In the genomic region with DNA sequence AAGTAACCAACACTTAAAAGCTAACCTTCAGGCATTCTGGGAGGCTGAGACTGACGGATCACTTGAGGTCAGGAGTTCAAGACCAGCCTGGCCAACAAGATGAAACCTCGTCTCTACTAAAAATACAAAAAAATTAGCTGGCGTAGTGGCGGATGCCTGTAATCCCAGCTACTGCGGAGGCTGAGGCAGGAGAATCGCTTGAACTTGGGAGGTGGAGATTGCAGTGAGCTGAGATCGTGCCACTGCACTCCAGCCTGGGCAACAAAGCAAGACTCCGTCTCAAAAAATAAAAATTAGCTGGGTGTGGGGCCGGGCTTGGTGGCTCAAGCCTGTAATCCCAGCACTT, we compare ENCODE assay signal across 8 cellular contexts. TPM values are rescaled to one million over a fixed set of nuclear protein-coding genes. Genes with fewer than 3 reads are reported as not detected.
A peak's percentile ranks its signal among the peaks of the same experiment; 100 is the strongest.
DNase-seq lines count a peak whose midpoint lies in the region; ATAC-seq, FAIRE-seq and TF ChIP-seq lines count a peak whose summit lies in the region.
"Not testable (repeated sequence)": the region's sequence is repeated elsewhere in the genome, so short reads cannot be mapped to it uniquely, and the experiment has no call there.

No MANE protein-coding gene starts in this region.

- POLR2A ChIA-PET in A549 (lab: Yijun Ruan, JAX) (interaction anchor here (0.6 kb wide), 1 partner anchor 10 kb away, joined by 3 read pairs; no protein-coding TSS in a partner anchor), HEK293 (lab: Yijun Ruan, JAX) (interaction anchor here (0.6 to 1.6 kb wide), 5 partner anchors 9 to 1197 kb away, joined by 3 to 5 read pairs (median 3); no protein-coding TSS in a partner anchor)

- not testable (repeated sequence) for TF ChIP-seq EP300 in A549 (IDR thresholded peaks at IDR 0.05)

- not testable (repeated sequence) for FAIRE-seq in A549 (lab: Jason Lieb, UNC)

- peak overlapping the region; percentile 91 for H3K27ac Mint-ChIP-seq in T-helper 1 cell treated with Interleukin-12 subunit alpha and Interleukin-12 subunit beta and Interleukin-4 antibody, amounts not matched to agents 30 μg/mL and 1 μg/mL, for 36 hours
- peak overlapping the region; percentile 94 for H3K27ac Mint-ChIP-seq in activated naive CD4-positive, alpha-beta T cell treated with anti-CD3 and anti-CD28 coated beads, Interleukin-2, amount 50 U/mL, for 24 hours
- H3K27ac Mint-ChIP-seq in effector memory CD8-positive, alpha-beta T cell, result peak overlapping the region; percentile 78 to 96
- peak overlapping the region; percentile 87 to 92 for H3K27ac Mint-ChIP-seq in natural killer cell treated with Interleukin-12 subunit alpha and Interleukin-12 subunit beta and Interleukin-15 and Interleukin-18, amount 100 ng/mL, for 72 hours
- peak overlapping the region; percentile 92 for H3K27ac Mint-ChIP-seq in stimulated activated effector memory CD8-positive, alpha-beta T cell treated with anti-CD3 and anti-CD28 coated beads, Interleukin-12 subunit alpha, Interleukin-12 subunit beta, amount 100 ng/mL, for 72 hours

- not testable (repeated sequence) for TF ChIP-seq RAD21 in A549 (conservative IDR thresholded peaks at IDR 0.05 in 1 of 2, IDR thresholded peaks at IDR 0.05 in 1 of 2)

- H3K4me2 ChIP-seq in A549, result peak overlapping the region; percentile 96

- not testable (repeated sequence) for TF ChIP-seq CTCF in A549 (IDR thresholded peaks at IDR 0.05); HEK293 (tag by site-specific recombination; IDR thresholded peaks at IDR 0.05)

- peak overlapping the region; percentile 91 for H3K4me3 Mint-ChIP-seq in T-helper 1 cell treated with Interleukin-12 subunit alpha and Interleukin-12 subunit beta and Interleukin-4 antibody, amounts not matched to agents 30 μg/mL and 1 μg/mL, for 36 hours
- H3K4me3 Mint-ChIP-seq in activated naive CD4-positive, alpha-beta T cell treated with anti-CD3 and anti-CD28 coated beads, Interleukin-2, amount 50 U/mL, for 24 hours, result peak overlapping the region; percentile 88
- peak overlapping the region; percentile 89 to 93 for H3K4me3 Mint-ChIP-seq in effector memory CD8-positive, alpha-beta T cell
- peak overlapping the region; percentile 93 for H3K4me3 Mint-ChIP-seq in natural killer cell treated with Interleukin-12 subunit alpha and Interleukin-12 subunit beta and Interleukin-15 and Interleukin-18, amount 100 ng/mL, for 72 hours
- peak overlapping the region; percentile 80 for H3K4me3 Mint-ChIP-seq in stimulated activated effector memory CD8-positive, alpha-beta T cell treated with anti-CD3 and anti-CD28 coated beads, Interleukin-12 subunit alpha, Interleukin-12 subunit beta, amount 100 ng/mL, for 72 hours

- H3K27me3 Mint-ChIP-seq in T-helper 1 cell treated with Interleukin-12 subunit alpha and Interleukin-12 subunit beta and Interleukin-4 antibody, amounts not matched to agents 30 μg/mL and 1 μg/mL, for 36 hours (ENCODE audit: low read depth); activated naive CD4-positive, alpha-beta T cell treated with anti-CD3 and anti-CD28 coated beads, Interleukin-2, amount 50 U/mL, for 24 hours; effector memory CD8-positive, alpha-beta T cell; natural killer cell treated with Interleukin-12 subunit alpha and Interleukin-12 subunit beta and Interleukin-15 and Interleukin-18, amount 100 ng/mL, for 72 hours: not testable (repeated sequence)

- H3K4me1 ChIP-seq in A549, result peaks cover 13% of the 10 kb centered on the region; the same call in 1 of the 3 replicates
- H3K4me1 ChIP-seq in HEK293 (ENCODE audit: control insufficient read depth, insufficient read depth, low read length), result not testable (repeated sequence)

- peak overlapping the region; percentile 97 to 98 for H3K27ac ChIP-seq in A549
- H3K27ac ChIP-seq in HEK293 (ENCODE audit: extremely low read depth, low read depth, low read length), result not testable (repeated sequence)

- TF ChIP-seq POLR2A in A549 (IDR thresholded peaks at IDR 0.05; ENCODE audit: low read length), result not testable (repeated sequence)

- H3K9me3 Mint-ChIP-seq in T-helper 1 cell treated with Interleukin-12 subunit alpha and Interleukin-12 subunit beta and Interleukin-4 antibody, amounts not matched to agents 30 μg/mL and 1 μg/mL, for 36 hours; activated naive CD4-positive, alpha-beta T cell treated with anti-CD3 and anti-CD28 coated beads, Interleukin-2, amount 50 U/mL, for 24 hours; effector memory CD8-positive, alpha-beta T cell; natural killer cell treated with Interleukin-12 subunit alpha and Interleukin-12 subunit beta and Interleukin-15 and Interleukin-18, amount 100 ng/mL, for 72 hours; stimulated activated effector memory CD8-positive, alpha-beta T cell treated with anti-CD3 and anti-CD28 coated beads, Interleukin-12 subunit alpha, Interleukin-12 subunit beta, amount 100 ng/mL, for 72 hours: not testable (repeated sequence)

- H3K4me1 Mint-ChIP-seq in T-helper 1 cell treated with Interleukin-12 subunit alpha and Interleukin-12 subunit beta and Interleukin-4 antibody, amounts not matched to agents 30 μg/mL and 1 μg/mL, for 36 hours (ENCODE audit: low read depth), result peaks cover 41% of the 10 kb centered on the region
- H3K4me1 Mint-ChIP-seq in activated naive CD4-positive, alpha-beta T cell treated with anti-CD3 and anti-CD28 coated beads, Interleukin-2, amount 50 U/mL, for 24 hours, result peaks cover 57% of the 10 kb centered on the region
- peaks cover 33 to 38% of the 10 kb centered on the region in 2 donors for H3K4me1 Mint-ChIP-seq in effector memory CD8-positive, alpha-beta T cell (ENCODE audit: low read depth in 2 of 2)
- H3K4me1 Mint-ChIP-seq in natural killer cell treated with Interleukin-12 subunit alpha and Interleukin-12 subunit beta and Interleukin-15 and Interleukin-18, amount 100 ng/mL, for 72 hours (ENCODE audit: low read depth in 2 of 2), result peaks cover 45 to 50% of the 10 kb centered on the region in 2 donors
- H3K4me1 Mint-ChIP-seq in stimulated activated effector memory CD8-positive, alpha-beta T cell treated with anti-CD3 and anti-CD28 coated beads, Interleukin-12 subunit alpha, Interleukin-12 subunit beta, amount 100 ng/mL, for 72 hours, result peaks cover 59% of the 10 kb centered on the region

- not testable (repeated sequence) for H3K36me3 ChIP-seq in HEK293 (ENCODE audit: control insufficient read depth in 2 of 2, insufficient read depth in 1 of 2, low read length in 2 of 2)

- H3K9me3 ChIP-seq in A549; HEK293 (ENCODE audit: control insufficient read depth, insufficient read depth, low read depth, low read length); iPS-18c (ENCODE audit: control insufficient read depth, insufficient read depth, low read length): not testable (repeated sequence)

- not testable (repeated sequence) for H3K36me3 Mint-ChIP-seq in T-helper 1 cell treated with Interleukin-12 subunit alpha and Interleukin-12 subunit beta and Interleukin-4 antibody, amounts not matched to agents 30 μg/mL and 1 μg/mL, for 36 hours (ENCODE audit: low read depth); activated naive CD4-positive, alpha-beta T cell treated with anti-CD3 and anti-CD28 coated beads, Interleukin-2, amount 50 U/mL, for 24 hours; natural killer cell treated with Interleukin-12 subunit alpha and Interleukin-12 subunit beta and Interleukin-15 and Interleukin-18, amount 100 ng/mL, for 72 hours; stimulated activated effector memory CD8-positive, alpha-beta T cell treated with anti-CD3 and anti-CD28 coated beads, Interleukin-12 subunit alpha, Interleukin-12 subunit beta, amount 100 ng/mL, for 72 hours
- H3K36me3 Mint-ChIP-seq in effector memory CD8-positive, alpha-beta T cell (ENCODE audit: insufficient read depth), result peaks cover 17% of the 10 kb centered on the region

- not testable (repeated sequence) for ATAC-seq in A549; effector memory CD8-positive, alpha-beta T cell (replicated peaks); natural killer cell treated with Interleukin-12 subunit alpha and Interleukin-12 subunit beta and Interleukin-15 and Interleukin-18, amount 100 ng/mL, for 72 hours; stimulated activated effector memory CD8-positive, alpha-beta T cell treated with anti-CD3 and anti-CD28 coated beads, Interleukin-12 subunit alpha, Interleukin-12 subunit beta, amount 100 ng/mL, for 72 hours

- H3K4me3 ChIP-seq in A549 (peak overlapping the region; percentile 64), iPS-18c (ENCODE audit: insufficient read depth, low read depth, low read length) (peak overlapping the region; percentile 35; the same call in 1 of the 2 replicates)
- not testable (repeated sequence) for H3K4me3 ChIP-seq in HEK293 (ENCODE audit: low read depth, low read length)

- 76% methylated on average over 9 of the region's 9 CpGs for WGBS in A549 (ENCODE audit: missing lambda C conversion rate)

- not testable (repeated sequence) for DNase-seq in A549 (ENCODE audit: low read depth in 1 of 2, low spot score in 1 of 2); effector memory CD8-positive, alpha-beta T cell; natural killer cell treated with Interleukin-12 subunit alpha and Interleukin-12 subunit beta and Interleukin-15 and Interleukin-18, amount 100 ng/mL, for 72 hours (ENCODE audit: low spot score); stimulated activated effector memory CD8-positive, alpha-beta T cell treated with anti-CD3 and anti-CD28 coated beads, Interleukin-12 subunit alpha, Interleukin-12 subunit beta, amount 100 ng/mL, for 72 hours (ENCODE audit: low spot score in 2 of 2)

- CTCF ChIA-PET in A549 (lab: Yijun Ruan, JAX) (interaction anchor here (0.5 to 2.1 kb wide), 7 partner anchors 15 to 216 kb away, joined by 3 to 12 read pairs (median 5); no protein-coding TSS in a partner anchor), HEK293 (lab: Yijun Ruan, JAX) (interaction anchor here (0.6 to 8.3 kb wide), 7 partner anchors 8 to 260 kb away, joined by 3 to 47 read pairs (median 4); no protein-coding TSS in a partner anchor)

RNA-seq across cellular contexts. Expression of a gene that starts 17.2 kb away (rescaled TPM):
- polyA plus RNA-seq in A549 (2011; rRNA removed) (16.9 and 19.8 TPM in 2 replicates), A549 (2017; fragmentation: RNase III; extraction: RNeasy Plus Mini Kit Qiagen cat#74134 plus additional on column Dnase treatment) (32.8 to 34.1 TPM (median 33.1 TPM) in 3 replicates)
- 17.8 and 21.7 TPM in 2 replicates for polyA plus RNA-seq in A549 (2012; cell fraction: cytosol; rRNA removed)
- 86.3 and 101 TPM in 2 replicates for polyA plus RNA-seq in A549 (2012; cell fraction: nucleus; rRNA removed)
- 20.7 and 24.9 TPM in 2 replicates for polyA minus RNA-seq in A549 (2011; rRNA and poly(A)+ RNA removed)
- 100 to 1,000 TPM; 348 to 798 TPM for total RNA-seq in natural killer cell treated with Interleukin-12 subunit alpha and Interleukin-12 subunit beta and Interleukin-15 and Interleukin-18, amount 100 ng/mL, for 72 hours

RNA-seq across cellular contexts. Expression of a gene that starts 55.1 kb away (rescaled TPM):
- polyA plus RNA-seq in A549 (2011; rRNA removed) (57.9 and 59.0 TPM in 2 replicates), A549 (2017; fragmentation: RNase III; extraction: RNeasy Plus Mini Kit Qiagen cat#74134 plus additional on column Dnase treatment) (110 to 118 TPM (median 112 TPM) in 3 replicates)
- 172 and 176 TPM in 2 replicates for polyA plus RNA-seq in A549 (2012; cell fraction: cytosol; rRNA removed)
- 636 and 678 TPM in 2 replicates for polyA plus RNA-seq in A549 (2012; cell fraction: nucleus; rRNA removed)
- 58.9 and 69.4 TPM in 2 replicates for polyA minus RNA-seq in A549 (2011; rRNA and poly(A)+ RNA removed)
- total RNA-seq in natural killer cell treated with Interleukin-12 subunit alpha and Interleukin-12 subunit beta and Interleukin-15 and Interleukin-18, amount 100 ng/mL, for 72 hours, result 100 to 1,000 TPM; 225 to 449 TPM
